In the genomic region with DNA sequence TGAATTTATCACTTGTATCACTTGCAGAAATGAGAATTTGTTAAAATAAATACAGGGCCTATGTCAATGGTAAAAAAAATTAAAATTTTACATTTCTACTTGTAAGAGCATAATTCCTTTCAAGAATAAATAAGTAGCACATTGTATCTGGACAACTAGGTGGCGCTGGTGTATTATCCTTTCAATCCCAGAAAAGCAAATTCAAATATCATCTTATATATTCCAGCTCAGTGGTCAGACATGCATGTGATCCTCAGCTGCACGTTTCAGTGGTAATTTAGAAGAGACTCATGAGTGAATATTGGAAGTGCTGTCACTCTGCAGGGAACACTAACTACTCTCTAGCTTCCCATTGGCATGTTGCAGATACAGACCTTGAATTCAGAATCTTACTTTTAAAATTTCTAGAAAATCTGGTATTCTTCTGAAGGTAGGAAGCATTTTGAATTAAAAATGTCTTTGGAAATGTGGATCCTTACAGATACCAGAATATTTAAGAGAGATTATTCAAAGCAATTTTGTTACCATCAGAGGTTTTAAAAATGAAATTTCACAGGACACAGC, we compare ENCODE assay signal across 8 cellular contexts.
DNase-seq lines count a peak whose midpoint lies in the region; ATAC-seq and TF ChIP-seq lines count a peak whose summit lies in the region.

No MANE protein-coding gene starts in this region.

- peak; percentile 50 for ATAC-seq in foreskin keratinocyte

- peak; percentile 52 for TF ChIP-seq CTCF in GM10266 (IDR thresholded peaks at IDR 0.05; ENCODE audit: control insufficient read depth, insufficient read depth, low read depth, missing control alignments)
- peak; percentile 88 for TF ChIP-seq CTCF in foreskin keratinocyte (conservative IDR thresholded peaks at IDR 0.05)

- H3K27ac ChIP-seq in foreskin keratinocyte, result no peak overlapping the region

- no peaks in the 10 kb centered on the region for H3K27me3 ChIP-seq in foreskin keratinocyte

- H3K4me1 ChIP-seq in foreskin keratinocyte, result peaks cover 11% of the 10 kb centered on the region

- DNase-seq in GM10266 (ENCODE audit: extremely low spot score) (no peak), NCI-H128 (lab: John Stamatoyannopoulos, UW; ENCODE audit: unreplicated experiment) (peak; percentile 11), SK-N-DZ (ENCODE audit: low spot score) (peak; percentile 73), foreskin keratinocyte (peak; percentile 21 to 67), smooth muscle cell of the brain vasculature (ENCODE audit: low read depth, low spot score) (peak; percentile 54), T-helper 9 cell (no peak), activated gamma-delta T cell treated with Interleukin-2 at 50 U/mL for 16 hours (no peak)
- DNase-seq in stimulated activated CD4-positive, alpha-beta T cell treated with anti-CD3 and anti-CD28 coated beads, Interleukin-1b, Interleukin-23, amount 100 ng/mL, for 48 hours, result no peak

Comparison
In these comparisons a context has a peak if more than half of its experiments do, and no peak if none do; other contexts are left out.
1. DNase-seq: peak in NCI-H128 (single experiment), SK-N-DZ (single experiment), foreskin keratinocyte (2 of 2) and smooth muscle cell of the brain vasculature (single experiment); none in GM10266 (single experiment), stimulated activated CD4-positive, alpha-beta T cell treated with anti-CD3 and anti-CD28 coated beads, Interleukin-1b, Interleukin-23, amount 100 ng/mL, for 48 hours (single experiment), T-helper 9 cell (single experiment) and activated gamma-delta T cell treated with Interleukin-2 at 50 U/mL for 16 hours (single experiment).